1 cellular context compared by ENCODE assay signal in the genomic region with DNA sequence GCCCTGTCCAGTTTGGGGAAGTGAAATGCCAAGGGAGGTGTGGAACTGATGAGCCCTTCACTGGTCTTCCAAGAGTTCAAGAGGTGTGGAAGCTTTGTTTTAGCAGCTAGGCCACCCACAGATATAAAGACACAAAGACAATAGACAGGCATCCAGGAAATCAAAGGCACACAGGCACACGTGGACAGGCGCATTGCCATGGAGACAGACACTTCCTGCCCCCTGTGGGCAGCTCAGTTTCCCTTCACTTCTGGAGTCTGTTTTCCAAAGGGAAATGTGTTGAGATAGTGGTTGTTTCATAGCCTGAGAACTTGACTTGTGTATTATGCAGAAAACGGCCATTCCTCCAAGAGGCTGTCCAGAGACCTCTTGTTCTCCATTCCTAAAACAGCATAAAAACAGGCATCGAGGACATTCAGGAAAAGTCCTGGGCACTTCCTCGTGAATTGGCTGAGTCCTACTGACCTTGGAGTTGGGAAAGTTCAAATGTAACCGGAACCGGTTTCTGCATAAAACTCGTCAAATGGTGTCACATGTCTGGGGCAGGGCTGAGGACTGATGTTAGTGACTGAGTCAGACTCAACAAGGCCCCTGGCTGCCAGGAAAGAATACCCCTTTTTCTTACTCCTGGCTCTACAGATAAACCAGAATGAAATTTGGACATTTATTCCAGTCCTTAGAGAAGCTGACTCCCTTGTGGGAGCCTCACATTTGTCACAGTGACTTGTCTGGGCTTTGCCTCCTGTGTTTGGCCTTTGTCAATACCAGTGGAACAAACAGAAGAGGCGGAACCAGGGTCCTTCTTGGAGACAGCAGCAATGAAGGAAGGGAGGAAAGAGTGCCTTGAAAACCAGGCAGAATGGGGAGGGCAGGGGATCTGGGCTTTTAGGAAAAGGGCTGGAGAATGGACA.
TF ChIP-seq lines count a peak whose summit lies in the region.

No MANE protein-coding gene starts in this region.

TF ChIP-seq in K562, 482 proteins besides CTCF, POLR2A, EP300 and RAD21 (continued from another document):
- TF ChIP-seq MNT (conservative IDR thresholded peaks at IDR 0.05): peak in 1 of 2 experiments; percentile 33; a peak in 1 of 4 replicates
- TF ChIP-seq L3MBTL2 (IDR thresholded peaks at IDR 0.05): peak; percentile 46; the same call in 1 of the 2 replicates
- TF ChIP-seq, protein P1, sequence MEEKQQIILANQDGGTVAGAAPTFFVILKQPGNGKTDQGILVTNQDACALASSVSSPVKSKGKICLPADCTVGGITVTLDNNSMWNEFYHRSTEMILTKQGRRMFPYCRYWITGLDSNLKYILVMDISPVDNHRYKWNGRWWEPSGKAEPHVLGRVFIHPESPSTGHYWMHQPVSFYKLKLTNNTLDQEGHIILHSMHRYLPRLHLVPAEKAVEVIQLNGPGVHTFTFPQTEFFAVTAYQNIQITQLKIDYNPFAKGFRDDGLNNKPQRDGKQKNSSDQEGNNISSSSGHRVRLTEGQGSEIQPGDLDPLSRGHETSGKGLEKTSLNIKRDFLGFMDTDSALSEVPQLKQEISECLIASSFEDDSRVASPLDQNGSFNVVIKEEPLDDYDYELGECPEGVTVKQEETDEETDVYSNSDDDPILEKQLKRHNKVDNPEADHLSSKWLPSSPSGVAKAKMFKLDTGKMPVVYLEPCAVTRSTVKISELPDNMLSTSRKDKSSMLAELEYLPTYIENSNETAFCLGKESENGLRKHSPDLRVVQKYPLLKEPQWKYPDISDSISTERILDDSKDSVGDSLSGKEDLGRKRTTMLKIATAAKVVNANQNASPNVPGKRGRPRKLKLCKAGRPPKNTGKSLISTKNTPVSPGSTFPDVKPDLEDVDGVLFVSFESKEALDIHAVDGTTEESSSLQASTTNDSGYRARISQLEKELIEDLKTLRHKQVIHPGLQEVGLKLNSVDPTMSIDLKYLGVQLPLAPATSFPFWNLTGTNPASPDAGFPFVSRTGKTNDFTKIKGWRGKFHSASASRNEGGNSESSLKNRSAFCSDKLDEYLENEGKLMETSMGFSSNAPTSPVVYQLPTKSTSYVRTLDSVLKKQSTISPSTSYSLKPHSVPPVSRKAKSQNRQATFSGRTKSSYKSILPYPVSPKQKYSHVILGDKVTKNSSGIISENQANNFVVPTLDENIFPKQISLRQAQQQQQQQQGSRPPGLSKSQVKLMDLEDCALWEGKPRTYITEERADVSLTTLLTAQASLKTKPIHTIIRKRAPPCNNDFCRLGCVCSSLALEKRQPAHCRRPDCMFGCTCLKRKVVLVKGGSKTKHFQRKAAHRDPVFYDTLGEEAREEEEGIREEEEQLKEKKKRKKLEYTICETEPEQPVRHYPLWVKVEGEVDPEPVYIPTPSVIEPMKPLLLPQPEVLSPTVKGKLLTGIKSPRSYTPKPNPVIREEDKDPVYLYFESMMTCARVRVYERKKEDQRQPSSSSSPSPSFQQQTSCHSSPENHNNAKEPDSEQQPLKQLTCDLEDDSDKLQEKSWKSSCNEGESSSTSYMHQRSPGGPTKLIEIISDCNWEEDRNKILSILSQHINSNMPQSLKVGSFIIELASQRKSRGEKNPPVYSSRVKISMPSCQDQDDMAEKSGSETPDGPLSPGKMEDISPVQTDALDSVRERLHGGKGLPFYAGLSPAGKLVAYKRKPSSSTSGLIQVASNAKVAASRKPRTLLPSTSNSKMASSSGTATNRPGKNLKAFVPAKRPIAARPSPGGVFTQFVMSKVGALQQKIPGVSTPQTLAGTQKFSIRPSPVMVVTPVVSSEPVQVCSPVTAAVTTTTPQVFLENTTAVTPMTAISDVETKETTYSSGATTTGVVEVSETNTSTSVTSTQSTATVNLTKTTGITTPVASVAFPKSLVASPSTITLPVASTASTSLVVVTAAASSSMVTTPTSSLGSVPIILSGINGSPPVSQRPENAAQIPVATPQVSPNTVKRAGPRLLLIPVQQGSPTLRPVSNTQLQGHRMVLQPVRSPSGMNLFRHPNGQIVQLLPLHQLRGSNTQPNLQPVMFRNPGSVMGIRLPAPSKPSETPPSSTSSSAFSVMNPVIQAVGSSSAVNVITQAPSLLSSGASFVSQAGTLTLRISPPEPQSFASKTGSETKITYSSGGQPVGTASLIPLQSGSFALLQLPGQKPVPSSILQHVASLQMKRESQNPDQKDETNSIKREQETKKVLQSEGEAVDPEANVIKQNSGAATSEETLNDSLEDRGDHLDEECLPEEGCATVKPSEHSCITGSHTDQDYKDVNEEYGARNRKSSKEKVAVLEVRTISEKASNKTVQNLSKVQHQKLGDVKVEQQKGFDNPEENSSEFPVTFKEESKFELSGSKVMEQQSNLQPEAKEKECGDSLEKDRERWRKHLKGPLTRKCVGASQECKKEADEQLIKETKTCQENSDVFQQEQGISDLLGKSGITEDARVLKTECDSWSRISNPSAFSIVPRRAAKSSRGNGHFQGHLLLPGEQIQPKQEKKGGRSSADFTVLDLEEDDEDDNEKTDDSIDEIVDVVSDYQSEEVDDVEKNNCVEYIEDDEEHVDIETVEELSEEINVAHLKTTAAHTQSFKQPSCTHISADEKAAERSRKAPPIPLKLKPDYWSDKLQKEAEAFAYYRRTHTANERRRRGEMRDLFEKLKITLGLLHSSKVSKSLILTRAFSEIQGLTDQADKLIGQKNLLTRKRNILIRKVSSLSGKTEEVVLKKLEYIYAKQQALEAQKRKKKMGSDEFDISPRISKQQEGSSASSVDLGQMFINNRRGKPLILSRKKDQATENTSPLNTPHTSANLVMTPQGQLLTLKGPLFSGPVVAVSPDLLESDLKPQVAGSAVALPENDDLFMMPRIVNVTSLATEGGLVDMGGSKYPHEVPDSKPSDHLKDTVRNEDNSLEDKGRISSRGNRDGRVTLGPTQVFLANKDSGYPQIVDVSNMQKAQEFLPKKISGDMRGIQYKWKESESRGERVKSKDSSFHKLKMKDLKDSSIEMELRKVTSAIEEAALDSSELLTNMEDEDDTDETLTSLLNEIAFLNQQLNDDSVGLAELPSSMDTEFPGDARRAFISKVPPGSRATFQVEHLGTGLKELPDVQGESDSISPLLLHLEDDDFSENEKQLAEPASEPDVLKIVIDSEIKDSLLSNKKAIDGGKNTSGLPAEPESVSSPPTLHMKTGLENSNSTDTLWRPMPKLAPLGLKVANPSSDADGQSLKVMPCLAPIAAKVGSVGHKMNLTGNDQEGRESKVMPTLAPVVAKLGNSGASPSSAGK (IDR thresholded peaks at IDR 0.05): peak; percentile 70
- TF ChIP-seq ZNF146 (CRISPR knock-in tag; IDR thresholded peaks at IDR 0.05; ENCODE audit: unreplicated experiment): no peak
- TF ChIP-seq ZNF592 (IDR thresholded peaks at IDR 0.05): 0 out of 2 replicates have a peak, but pooled peaks have one; percentile 58
- TF ChIP-seq, protein P2, sequence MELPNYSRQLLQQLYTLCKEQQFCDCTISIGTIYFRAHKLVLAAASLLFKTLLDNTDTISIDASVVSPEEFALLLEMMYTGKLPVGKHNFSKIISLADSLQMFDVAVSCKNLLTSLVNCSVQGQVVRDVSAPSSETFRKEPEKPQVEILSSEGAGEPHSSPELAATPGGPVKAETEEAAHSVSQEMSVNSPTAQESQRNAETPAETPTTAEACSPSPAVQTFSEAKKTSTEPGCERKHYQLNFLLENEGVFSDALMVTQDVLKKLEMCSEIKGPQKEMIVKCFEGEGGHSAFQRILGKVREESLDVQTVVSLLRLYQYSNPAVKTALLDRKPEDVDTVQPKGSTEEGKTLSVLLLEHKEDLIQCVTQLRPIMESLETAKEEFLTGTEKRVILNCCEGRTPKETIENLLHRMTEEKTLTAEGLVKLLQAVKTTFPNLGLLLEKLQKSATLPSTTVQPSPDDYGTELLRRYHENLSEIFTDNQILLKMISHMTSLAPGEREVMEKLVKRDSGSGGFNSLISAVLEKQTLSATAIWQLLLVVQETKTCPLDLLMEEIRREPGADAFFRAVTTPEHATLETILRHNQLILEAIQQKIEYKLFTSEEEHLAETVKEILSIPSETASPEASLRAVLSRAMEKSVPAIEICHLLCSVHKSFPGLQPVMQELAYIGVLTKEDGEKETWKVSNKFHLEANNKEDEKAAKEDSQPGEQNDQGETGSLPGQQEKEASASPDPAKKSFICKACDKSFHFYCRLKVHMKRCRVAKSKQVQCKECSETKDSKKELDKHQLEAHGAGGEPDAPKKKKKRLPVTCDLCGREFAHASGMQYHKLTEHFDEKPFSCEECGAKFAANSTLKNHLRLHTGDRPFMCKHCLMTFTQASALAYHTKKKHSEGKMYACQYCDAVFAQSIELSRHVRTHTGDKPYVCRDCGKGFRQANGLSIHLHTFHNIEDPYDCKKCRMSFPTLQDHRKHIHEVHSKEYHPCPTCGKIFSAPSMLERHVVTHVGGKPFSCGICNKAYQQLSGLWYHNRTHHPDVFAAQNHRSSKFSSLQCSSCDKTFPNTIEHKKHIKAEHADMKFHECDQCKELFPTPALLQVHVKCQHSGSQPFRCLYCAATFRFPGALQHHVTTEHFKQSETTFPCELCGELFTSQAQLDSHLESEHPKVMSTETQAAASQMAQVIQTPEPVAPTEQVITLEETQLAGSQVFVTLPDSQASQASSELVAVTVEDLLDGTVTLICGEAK (IDR thresholded peaks at IDR 0.05): 0 out of 2 replicates have a peak, but pooled peaks have one; percentile 18
- TF ChIP-seq, protein P2 (CRISPR knock-in tag; IDR thresholded peaks at IDR 0.05): no peak
- peak; percentile 89 for TF ChIP-seq RFX1 (IDR thresholded peaks at IDR 0.05)
